ENCODE assay signal across 23 cellular contexts in genomic region chr10:82234173-82234572, GRCh38.
A peak's percentile ranks its signal among the peaks of the same experiment; 100 is the strongest.
DNase-seq lines count a peak whose midpoint lies in the region; ATAC-seq and TF ChIP-seq lines count a peak whose summit lies in the region.
"Had no signal": no experiment of that assay in that cellular context is flagged by ENCODE, and none has a peak within 500 bp of the region (broad histone marks: within the 10 kb centered on the region; RNA-seq: fewer than 3 reads in every experiment).

No MANE protein-coding gene starts in this region.

- peak; percentile 86 for DNase-seq in SK-N-DZ (ENCODE audit: low spot score)
- no peak for DNase-seq in dorsolateral prefrontal cortex
- DNase-seq in osteocyte (ENCODE audit: extremely low spot score, unreplicated experiment) = no peak
- DNase-seq: 8988T; ACHN; BE2C; C1 segment of cervical spinal cord; CD4-positive, alpha-beta memory T cell; CD4-positive, CD25-positive, alpha-beta regulatory T cell; CD8-positive, alpha-beta memory T cell; COR-L47; DMS 273 treated with DMSO at 0.1 percent for 48 hours; DMS153; DMS53; DMS79; DND-41; EL; GDM1 had no signal

- TF ChIP-seq CTCF in dorsolateral prefrontal cortex (IDR thresholded peaks at IDR 0.05 in 54 of 56, conservative IDR thresholded peaks at IDR 0.05 in 2 of 56; ENCODE audit: low read depth in 1 of 56, partially characterized antibody in 56 of 56) = no peak
- TF ChIP-seq CTCF in osteocyte (IDR thresholded peaks at IDR 0.05) = no peak

- H3K27ac Mint-ChIP-seq in osteocyte (ENCODE audit: unreplicated experiment) = no peak overlapping the region
- H3K27ac Mint-ChIP-seq: CD14-positive monocyte; CD4-positive, alpha-beta memory T cell; CD4-positive, CD25-positive, alpha-beta regulatory T cell; CD8-positive, alpha-beta memory T cell had no signal

- no peaks in the 10 kb centered on the region for H3K36me3 Mint-ChIP-seq in osteocyte (ENCODE audit: unreplicated experiment)
- H3K36me3 Mint-ChIP-seq: CD14-positive monocyte; CD4-positive, alpha-beta memory T cell; CD4-positive, CD25-positive, alpha-beta regulatory T cell had no signal

- no peak overlapping the region for H3K27ac ChIP-seq in dorsolateral prefrontal cortex
- H3K27ac ChIP-seq: BLaER1 had no signal

- no peaks in the 10 kb centered on the region for H3K27me3 Mint-ChIP-seq in osteocyte (ENCODE audit: unreplicated experiment)
- H3K27me3 Mint-ChIP-seq: CD4-positive, alpha-beta memory T cell; CD4-positive, CD25-positive, alpha-beta regulatory T cell; CD8-positive, alpha-beta memory T cell had no signal

- no peaks in the 10 kb centered on the region for H3K4me1 Mint-ChIP-seq in osteocyte (ENCODE audit: unreplicated experiment)
- H3K4me1 Mint-ChIP-seq: CD14-positive monocyte; CD4-positive, alpha-beta memory T cell; CD4-positive, CD25-positive, alpha-beta regulatory T cell; CD8-positive, alpha-beta memory T cell had no signal

- no peaks in the 10 kb centered on the region for H3K27me3 ChIP-seq in dorsolateral prefrontal cortex
- H3K27me3 ChIP-seq: BE2C, BLaER1 had no signal

- ATAC-seq in SK-N-SH treated with all-trans-retinoic acid at 6 μM for 48 hours (no peak), GM21360 (IDR thresholded peaks at IDR 0.05; ENCODE audit: unreplicated experiment) (no peak)
- ATAC-seq: GM12878 had no signal

- intact Hi-C loops in dorsolateral prefrontal cortex (cut with DNase I) = no loop called here

- H3K4me3 ChIP-seq in dorsolateral prefrontal cortex = no peak overlapping the region
- H3K4me3 ChIP-seq: BLaER1, GM12878 had no signal

- no peak overlapping the region for H3K4me3 Mint-ChIP-seq in osteocyte (ENCODE audit: unreplicated experiment)
- H3K4me3 Mint-ChIP-seq: CD14-positive monocyte; CD4-positive, alpha-beta memory T cell; CD4-positive, CD25-positive, alpha-beta regulatory T cell; CD8-positive, alpha-beta memory T cell had no signal

- peaks cover 23% of the 10 kb centered on the region for H3K9me3 Mint-ChIP-seq in osteocyte (ENCODE audit: unreplicated experiment)

TF ChIP-seq in SK-N-SH treated with all-trans-retinoic acid at 6 μM for 48 hours, 23 proteins besides CTCF, POLR2A, EP300 and RAD21:
- TF ChIP-seq TSHZ2 (CRISPR knock-in tag; IDR thresholded peaks at IDR 0.05) = peak; percentile 51; the same call in 1 of the 2 replicates
- peak; percentile 54 for TF ChIP-seq ISL1 (CRISPR knock-in tag; IDR thresholded peaks at IDR 0.05)
- no peak for TF ChIP-seq ZFP30 (CRISPR knock-in tag; IDR thresholded peaks at IDR 0.05)
- peak; percentile 56; the same call in 1 of the 2 replicates for TF ChIP-seq TCF4 (CRISPR knock-in tag; IDR thresholded peaks at IDR 0.05; ENCODE audit: borderline replicate concordance)
